In the genomic region with DNA sequence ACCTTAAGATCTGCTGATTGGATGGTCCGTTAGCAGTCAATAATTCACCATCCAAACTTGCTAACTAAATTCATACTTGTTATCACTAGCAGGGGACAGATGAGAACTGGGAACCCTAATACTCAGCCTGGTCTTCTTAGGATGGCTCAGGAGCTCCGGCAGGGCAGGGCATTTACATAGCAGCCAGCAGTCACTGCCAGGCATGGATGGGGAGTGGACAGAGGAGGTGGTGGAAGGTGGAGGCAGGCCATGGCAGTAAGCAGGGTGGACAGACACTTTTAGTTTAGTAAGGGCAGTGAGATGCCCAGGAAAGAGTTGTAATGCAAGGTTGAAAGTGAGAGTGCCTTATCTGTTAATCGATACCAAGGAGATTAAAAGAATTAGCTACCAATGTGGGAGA, we compare ENCODE assay signal across 21 cellular contexts.
DNase-seq lines count a peak whose midpoint lies in the region; TF ChIP-seq lines count a peak whose summit lies in the region.
"Had no signal": no experiment of that assay in that cellular context is flagged by ENCODE, and none has a peak within 500 bp of the region (broad histone marks: within the 10 kb centered on the region; RNA-seq: fewer than 3 reads in every experiment).

No MANE protein-coding gene starts in this region.

- no peak for DNase-seq in neuronal stem cell (ENCODE audit: low spot score)
- no peak for DNase-seq in GM20000 (ENCODE audit: low spot score)
- no peak for DNase-seq in NCI-H1930 (lab: John Stamatoyannopoulos, UW)
- DNase-seq in smooth muscle cell (lab: John Stamatoyannopoulos, UW; ENCODE audit: unreplicated experiment) = no peak
- DNase-seq in DMS114 treated with DMSO at 0.1 percent for 48 hours (lab: John Stamatoyannopoulos, UW; ENCODE audit: unreplicated experiment) = no peak
- DNase-seq: CD4-positive, alpha-beta T cell; DMS53; GOT3; Kasumi-1; NCI-H1105; NCI-H1436 treated with DMSO at 0.1 percent for 48 hours; NCI-H187 treated with DMSO at 0.1 percent for 48 hours; NCI-H2107; NCI-H524 treated with DMSO at 0.1 percent for 48 hours; NCI-H774; SHP77 had no signal

- H3K4me2 ChIP-seq in neuronal stem cell (ENCODE audit: insufficient read depth, low read length, poor library complexity, severe bottlenecking) (no peak overlapping the region), smooth muscle cell (no peak overlapping the region)
- H3K4me2 ChIP-seq: BLaER1 treated with 17β-estradiol and CSF1 and Interleukin-3, amounts not matched to agents 10 nM and 100 nM had no signal

- no peaks in the 10 kb centered on the region for H3K27me3 ChIP-seq in HUES48 (ENCODE audit: control insufficient read depth, insufficient read depth, low read length)
- H3K27me3 ChIP-seq in iPS-20b (ENCODE audit: insufficient read depth, low read length) = no peaks in the 10 kb centered on the region
- no peaks in the 10 kb centered on the region for H3K27me3 ChIP-seq in neuronal stem cell (ENCODE audit: control insufficient read depth in 3 of 3, insufficient read depth in 3 of 3, low read depth in 1 of 3, low read length in 3 of 3)
- H3K27me3 ChIP-seq in smooth muscle cell (ENCODE audit: low read depth) = no peaks in the 10 kb centered on the region
- H3K27me3 ChIP-seq: BLaER1 treated with 17β-estradiol and CSF1 and Interleukin-3, amounts not matched to agents 10 nM and 100 nM had no signal

- H3K14ac ChIP-seq in neuronal stem cell (ENCODE audit: low read length) = no peak overlapping the region

- H3K9me3 ChIP-seq in HUES48 (ENCODE audit: control insufficient read depth, insufficient read depth, low read length) (peaks cover 8% of the 10 kb centered on the region; the same call in 1 of the 2 replicates), iPS-20b (ENCODE audit: insufficient read depth, low read depth, low read length) (peaks cover 12% of the 10 kb centered on the region; the same call in 1 of the 2 replicates), neuronal stem cell (replicated peaks in 1 of 2; ENCODE audit: control insufficient read depth in 2 of 2, insufficient read depth in 1 of 2, low read depth in 1 of 2, low read length in 2 of 2) (peaks cover 1 to 6% of the 10 kb centered on the region in 2 donors), smooth muscle cell (replicated peaks; ENCODE audit: low read depth) (peaks cover 10% of the 10 kb centered on the region)

- no peaks in the 10 kb centered on the region for H3F3A ChIP-seq in smooth muscle cell (ENCODE audit: low read depth)

- H3K18ac ChIP-seq in neuronal stem cell (ENCODE audit: low read length) = peak overlapping the region; percentile 44

- H3K79me1 ChIP-seq in neuronal stem cell (ENCODE audit: low read depth, low read length) = no peaks in the 10 kb centered on the region

- H3K79me2 ChIP-seq in smooth muscle cell (ENCODE audit: low read depth) = no peaks in the 10 kb centered on the region

- H2BK12ac ChIP-seq in neuronal stem cell (ENCODE audit: low read length) = no peak overlapping the region

- no peaks in the 10 kb centered on the region for H4K20me1 ChIP-seq in smooth muscle cell (ENCODE audit: low read depth)
- H4K20me1 ChIP-seq: BLaER1 treated with 17β-estradiol and CSF1 and Interleukin-3, amounts not matched to agents 10 nM and 100 nM had no signal

- H3K27ac ChIP-seq in HUES48 (ENCODE audit: low read depth, low read length) (peak overlapping the region; percentile 16), iPS-20b (ENCODE audit: low read length) (peak overlapping the region; percentile 60), neuronal stem cell (replicated peaks; ENCODE audit: low read length) (no peak overlapping the region), smooth muscle cell (ENCODE audit: low read depth) (no peak overlapping the region)
- H3K27ac ChIP-seq: BLaER1 treated with 17β-estradiol and CSF1 and Interleukin-3, amounts not matched to agents 10 nM and 100 nM; HL-60; RWPE1 had no signal

- no CpG with 5 or more reads among the region's 3 CpGs for WGBS in neuronal stem cell (ENCODE audit: extremely low coverage in 2 of 2, insufficient read length in 2 of 2, insufficient replicate concordance in 1 of 2), 2 donors
- 91% methylated on average over 3 of the region's 3 CpGs for WGBS in smooth muscle cell (ENCODE audit: low lambda C conversion rate)

- no peak overlapping the region for H2BK120ac ChIP-seq in neuronal stem cell (ENCODE audit: low read depth, low read length)

- no peak overlapping the region for H2BK5ac ChIP-seq in neuronal stem cell (ENCODE audit: low read length)

- no peak overlapping the region for H2AK5ac ChIP-seq in neuronal stem cell (ENCODE audit: low read depth, low read length)

- no peak overlapping the region for H2AFZ ChIP-seq in neuronal stem cell (ENCODE audit: low read length)
- H2AFZ ChIP-seq in smooth muscle cell (ENCODE audit: low read depth) = no peak overlapping the region

- no peak overlapping the region for H4K91ac ChIP-seq in neuronal stem cell (ENCODE audit: low read depth, low read length, poor library complexity)

- no peaks in the 10 kb centered on the region for H3K36me3 ChIP-seq in HUES48 (ENCODE audit: control insufficient read depth, insufficient read depth, low read length)
- H3K36me3 ChIP-seq in iPS-20b (ENCODE audit: insufficient read depth, low read depth, low read length) = no peaks in the 10 kb centered on the region
- H3K36me3 ChIP-seq in neuronal stem cell (replicated peaks in 1 of 2; ENCODE audit: control insufficient read depth in 2 of 2, insufficient read depth in 2 of 2, low read length in 2 of 2) = no peaks in the 10 kb centered on the region
- no peaks in the 10 kb centered on the region for H3K36me3 ChIP-seq in smooth muscle cell (ENCODE audit: low read depth)
- H3K36me3 ChIP-seq: BLaER1 treated with 17β-estradiol and CSF1 and Interleukin-3, amounts not matched to agents 10 nM and 100 nM had no signal

- H4K8ac ChIP-seq in neuronal stem cell (ENCODE audit: low read depth, low read length) = no peak overlapping the region

- H3K23ac ChIP-seq in neuronal stem cell (ENCODE audit: low read depth, low read length, poor library complexity) = no peak overlapping the region

- TF ChIP-seq CTCF in GM20000 (IDR thresholded peaks at IDR 0.05; ENCODE audit: extremely low read depth, missing control alignments) (no peak), smooth muscle cell (IDR thresholded peaks at IDR 0.05; ENCODE audit: borderline replicate concordance, insufficient read depth, poor library complexity, severe bottlenecking) (no peak)

- no peak overlapping the region for H2BK15ac ChIP-seq in neuronal stem cell (ENCODE audit: low read length)

- no peak overlapping the region for H3K4ac ChIP-seq in neuronal stem cell (ENCODE audit: low read length)

- H3K4me3 ChIP-seq in HUES48 (ENCODE audit: low read depth, low read length) (no peak overlapping the region), iPS-20b (ENCODE audit: low read length) (no peak overlapping the region), neuronal stem cell (ENCODE audit: low read length in 2 of 2) (no peak overlapping the region), smooth muscle cell (no peak overlapping the region)
- H3K4me3 ChIP-seq: BLaER1 treated with 17β-estradiol and CSF1 and Interleukin-3, amounts not matched to agents 10 nM and 100 nM had no signal

- H3K9ac ChIP-seq in HUES48 (ENCODE audit: low read depth, low read length) = no peak overlapping the region
- no peak overlapping the region for H3K9ac ChIP-seq in iPS-20b (ENCODE audit: low read depth, low read length)
- no peak overlapping the region for H3K9ac ChIP-seq in neuronal stem cell (ENCODE audit: low read depth, low read length, poor library complexity)
- H3K9ac ChIP-seq in smooth muscle cell (ENCODE audit: low read depth) = no peak overlapping the region
- H3K9ac ChIP-seq: BLaER1 treated with 17β-estradiol and CSF1 and Interleukin-3, amounts not matched to agents 10 nM and 100 nM had no signal

- peaks cover 13% of the 10 kb centered on the region for H3K4me1 ChIP-seq in HUES48 (ENCODE audit: control insufficient read depth, insufficient read depth, low read length)
- H3K4me1 ChIP-seq in iPS-20b (ENCODE audit: insufficient read depth, low read length) = peaks cover 18% of the 10 kb centered on the region
- peaks cover 3 to 4% of the 10 kb centered on the region in 2 donors for H3K4me1 ChIP-seq in neuronal stem cell (ENCODE audit: control insufficient read depth in 2 of 2, insufficient read depth in 1 of 2, low read depth in 1 of 2, low read length in 2 of 2)
- no peaks in the 10 kb centered on the region for H3K4me1 ChIP-seq in smooth muscle cell (ENCODE audit: low read depth)
- H3K4me1 ChIP-seq: BLaER1 treated with 17β-estradiol and CSF1 and Interleukin-3, amounts not matched to agents 10 nM and 100 nM had no signal

Comparison
In these comparisons a context has a peak if more than half of its experiments do, and no peak if none do; other contexts are left out.
1. H3K27ac ChIP-seq: peak in HUES48 (single experiment) and iPS-20b (single experiment); none in neuronal stem cell (single experiment) and smooth muscle cell (single experiment).